ENCODE assay signal across 19 cellular contexts in genomic region chr10:4043897-4044296, GRCh38.
"Had no signal": no experiment of that assay in that cellular context is flagged by ENCODE, and none has a peak within 500 bp of the region (broad histone marks: within the 10 kb centered on the region; RNA-seq: fewer than 3 reads in every experiment).

No MANE protein-coding gene starts in this region.

- H3K4me1 Mint-ChIP-seq: activated CD8-positive, alpha-beta memory T cell treated with anti-CD3 and anti-CD28 coated beads, Interleukin-2, amount 10 ng/mL, durations not matched to agents 7 days and 5 days; immature natural killer cell had no signal

- H3K4me1 ChIP-seq: breast epithelium, SJCRH30 had no signal

- H3K27ac Mint-ChIP-seq: activated CD4-positive, alpha-beta memory T cell treated with anti-CD3 and anti-CD28 coated beads for 36 hours; activated CD8-positive, alpha-beta memory T cell treated with anti-CD3 and anti-CD28 coated beads, Interleukin-2, amount 10 ng/mL, durations not matched to agents 7 days and 5 days; activated naive CD4-positive, alpha-beta T cell treated with anti-CD3 and anti-CD28 coated beads for 36 hours; activated T-helper 2 cell treated with anti-CD3 and anti-CD28 coated beads, Interferon-gamma antibody, Interleukin-2, Interleukin-4, amounts not matched to agents 10 μg/mL and 5 μg/mL and 100 μg/mL, durations not matched to agents 14 hours and 24 hours and 36 hours; immature natural killer cell; stimulated activated naive B cell treated with anti-CD40 and anti-IgM and Interleukin-4, amounts not matched to agents 10 μg/mL and 1 μg/mL and 100 μg/mL, for 72 hours; T-helper 2 cell treated with Interferon-gamma antibody and Interleukin-4, amounts not matched to agents 5 μg/mL and 100 μg/mL, for 36 hours had no signal

- H3K9me3 ChIP-seq: SJCRH30 had no signal

- H3K27me3 Mint-ChIP-seq: activated CD4-positive, alpha-beta memory T cell treated with anti-CD3 and anti-CD28 coated beads for 36 hours; activated CD8-positive, alpha-beta memory T cell treated with anti-CD3 and anti-CD28 coated beads, Interleukin-2, amount 10 ng/mL, durations not matched to agents 7 days and 5 days; naive B cell; stimulated activated naive B cell treated with anti-CD40 and anti-IgM and Interleukin-4, amounts not matched to agents 10 μg/mL and 1 μg/mL and 100 μg/mL, for 72 hours had no signal

- H3K4me3 Mint-ChIP-seq: activated CD4-positive, alpha-beta memory T cell treated with anti-CD3 and anti-CD28 coated beads for 36 hours; activated CD8-positive, alpha-beta memory T cell treated with anti-CD3 and anti-CD28 coated beads, Interleukin-2, amount 10 ng/mL, durations not matched to agents 7 days and 5 days; activated naive CD4-positive, alpha-beta T cell treated with anti-CD3 and anti-CD28 coated beads for 36 hours; immature natural killer cell; naive B cell; stimulated activated naive B cell treated with anti-CD40 and anti-IgM and Interleukin-4, amounts not matched to agents 10 μg/mL and 1 μg/mL and 100 μg/mL, for 72 hours; T-helper 2 cell treated with Interferon-gamma antibody and Interleukin-4, amounts not matched to agents 5 μg/mL and 100 μg/mL, for 36 hours had no signal

- DNase-seq: activated CD4-positive, alpha-beta memory T cell treated with anti-CD3 and anti-CD28 coated beads for 36 hours; activated CD4-positive, alpha-beta T cell treated with anti-CD3 and anti-CD28 coated beads for 1 hour; activated CD8-positive, alpha-beta memory T cell treated with anti-CD3 and anti-CD28 coated beads, Interleukin-2, amount 10 ng/mL, durations not matched to agents 7 days and 5 days; activated naive CD4-positive, alpha-beta T cell treated with anti-CD3 and anti-CD28 coated beads for 36 hours; activated T-cell treated with anti-CD3 and anti-CD28 coated beads, Interleukin-2, amount 50 U/mL, for 1 hour; dorsolateral prefrontal cortex; glutamatergic neuron; immature natural killer cell; naive B cell; ovary; SJCRH30; stimulated activated CD4-positive, alpha-beta T cell treated with anti-CD3 and anti-CD28 coated beads, Interleukin-2, amount 100 ng/mL, for 48 hours; stimulated activated naive B cell treated with anti-CD40 and anti-IgM and Interleukin-4, amounts not matched to agents 10 μg/mL and 1 μg/mL and 100 μg/mL, for 72 hours; transverse colon had no signal

- H3K27me3 ChIP-seq: ascending aorta, breast epithelium, ovary, SJCRH30, transverse colon had no signal

- ATAC-seq: activated CD8-positive, alpha-beta memory T cell treated with anti-CD3 and anti-CD28 coated beads, Interleukin-2, amount 10 ng/mL, durations not matched to agents 7 days and 5 days; stimulated activated naive B cell treated with anti-CD40 and anti-IgM and Interleukin-4, amounts not matched to agents 10 μg/mL and 1 μg/mL and 100 μg/mL, for 72 hours had no signal

- H3K4me3 ChIP-seq: ascending aorta, breast epithelium, dorsolateral prefrontal cortex, ovary, SJCRH30, transverse colon had no signal

- H3K27ac ChIP-seq: breast epithelium, dorsolateral prefrontal cortex, ovary, SJCRH30, transverse colon, VCaP had no signal
